In the genomic region with DNA sequence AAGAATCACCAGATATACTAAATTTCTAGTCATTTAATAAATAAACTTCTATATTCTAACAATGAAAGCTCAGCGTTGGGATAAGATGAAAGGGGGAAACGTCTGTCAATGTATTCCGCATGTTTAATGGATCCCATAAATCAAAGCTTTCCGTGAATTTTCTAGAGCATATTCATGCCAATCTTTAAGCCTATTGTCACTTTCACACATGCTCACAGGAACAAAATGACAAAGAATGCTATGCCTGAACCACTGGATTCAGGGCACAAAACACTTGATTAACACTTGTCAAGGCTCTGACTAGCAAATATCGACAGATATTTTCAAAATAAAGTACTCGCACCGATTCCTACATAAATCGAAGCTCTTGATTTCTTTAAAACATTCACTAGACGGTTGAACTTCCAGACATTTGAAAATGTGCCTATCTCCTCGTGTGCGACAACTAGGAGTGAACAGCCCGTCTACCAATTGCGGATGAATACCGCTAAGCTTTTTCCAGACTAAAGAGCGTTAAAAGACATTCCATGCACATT, we compare ENCODE assay signal across 8 cellular contexts. TPM values are rescaled to one million over a fixed set of nuclear protein-coding genes. Genes with fewer than 3 reads are reported as not detected.
A peak's percentile ranks its signal among the peaks of the same experiment; 100 is the strongest.
DNase-seq lines count a peak whose midpoint lies in the region; ATAC-seq and TF ChIP-seq lines count a peak whose summit lies in the region.

No MANE protein-coding gene starts in this region.

- no peaks in the 10 kb centered on the region for H3K27me3 Mint-ChIP-seq in stimulated activated memory B cell treated with anti-CD40 and anti-IgM and Interleukin-4, amounts not matched to agents 10 μg/mL and 1 μg/mL and 100 μg/mL, for 72 hours

- H3K9me3 Mint-ChIP-seq in stimulated activated memory B cell treated with anti-CD40 and anti-IgM and Interleukin-4, amounts not matched to agents 10 μg/mL and 1 μg/mL and 100 μg/mL, for 72 hours: no peaks in the 10 kb centered on the region

- H3K27me3 ChIP-seq in AG04450 (ENCODE audit: control insufficient read depth, insufficient read depth, low read length): no peaks in the 10 kb centered on the region
- H3K27me3 ChIP-seq in HCT116 (ENCODE audit: insufficient read depth, low read length): no peaks in the 10 kb centered on the region
- no peaks in the 10 kb centered on the region for H3K27me3 ChIP-seq in iPS DF 6.9 (ENCODE audit: control insufficient read depth, insufficient read depth, low read length)

- peaks cover 67% of the 10 kb centered on the region for H3K4me1 Mint-ChIP-seq in stimulated activated memory B cell treated with anti-CD40 and anti-IgM and Interleukin-4, amounts not matched to agents 10 μg/mL and 1 μg/mL and 100 μg/mL, for 72 hours

- peak overlapping the region; percentile 100 for H3K27ac Mint-ChIP-seq in stimulated activated memory B cell treated with anti-CD40 and anti-IgM and Interleukin-4, amounts not matched to agents 10 μg/mL and 1 μg/mL and 100 μg/mL, for 72 hours

- peaks cover 61% of the 10 kb centered on the region for H3K79me2 ChIP-seq in HCT116 (ENCODE audit: insufficient read depth, low read length)

- no peaks in the 10 kb centered on the region for H3K36me3 ChIP-seq in HCT116 (ENCODE audit: control insufficient read depth in 1 of 2, insufficient read depth in 2 of 2, low read length in 2 of 2)
- H3K36me3 ChIP-seq in iPS DF 6.9 (ENCODE audit: control insufficient read depth, insufficient read depth, low read length): no peaks in the 10 kb centered on the region

- RAD21 ChIA-PET in HCT116 (lab: Charles Lee; ENCODE audit: low non-redundant PET in 1 of 2, low total read pairs in 2 of 2, uncharacterized antibody in 2 of 2, unreplicated experiment in 2 of 2): no interaction called here

- no peaks in the 10 kb centered on the region for H3K9me3 ChIP-seq in AG04450 (ENCODE audit: control insufficient read depth, insufficient read depth, low read length)
- no peaks in the 10 kb centered on the region for H3K9me3 ChIP-seq in HCT116 (ENCODE audit: control insufficient read depth in 1 of 2, insufficient read depth in 1 of 2, low read depth in 1 of 2, low read length in 2 of 2)
- no peaks in the 10 kb centered on the region for H3K9me3 ChIP-seq in iPS DF 6.9 (ENCODE audit: control insufficient read depth, insufficient read depth, low read length)

- peaks cover 9% of the 10 kb centered on the region for H3K36me3 Mint-ChIP-seq in stimulated activated memory B cell treated with anti-CD40 and anti-IgM and Interleukin-4, amounts not matched to agents 10 μg/mL and 1 μg/mL and 100 μg/mL, for 72 hours

- DNase-seq in AG04450 (ENCODE audit: low read depth, low spot score): no peak
- DNase-seq in HCT116 (ENCODE audit: low read depth, low spot score): no peak
- no peak for DNase-seq in iPS DF 6.9 (ENCODE audit: low read depth, low spot score)
- DNase-seq in stimulated activated naive CD4-positive, alpha-beta T cell treated with Interleukin-2 at 50 U/mL for 16 hours (lab: John Stamatoyannopoulos, UW): no peak
- DNase-seq in stimulated activated CD8-positive, alpha-beta memory T cell treated with anti-CD3 and anti-CD28 coated beads, Interleukin-4, amount 100 ng/mL, for 48 hours: no peak

- H3K9me2 ChIP-seq in HCT116 (ENCODE audit: insufficient read depth): no peaks in the 10 kb centered on the region

- no peak for TF ChIP-seq RAD21 in HCT116 (IDR thresholded peaks at IDR 0.05; ENCODE audit: low read depth)

- no peak for TF ChIP-seq POLR2A in HCT116 (IDR thresholded peaks at IDR 0.05; ENCODE audit: borderline replicate concordance, extremely low read depth, insufficient read depth, insufficient read length)

- intact Hi-C loops in HCT116 (cut with micrococcal nuclease): loop anchor here (2.0 kb wide), 1 partner anchor 258 kb away; no protein-coding TSS in a partner anchor

- H4K20me1 ChIP-seq in HCT116 (ENCODE audit: insufficient read depth): peaks cover 4% of the 10 kb centered on the region; the same call in 1 of the 2 replicates

- no CpG with 5 or more reads among the region's 15 CpGs for WGBS in iPS DF 6.9 (ENCODE audit: insufficient coverage, insufficient read length)

- H3K27ac ChIP-seq in AG04450 (ENCODE audit: low read depth, low read length) (peak overlapping the region; percentile 88), HCT116 (ENCODE audit: low read depth, low read length) (no peak overlapping the region; the same call in 1 of the 2 replicates), VCaP (peak overlapping the region; percentile 98), iPS DF 6.9 (ENCODE audit: low read length) (no peak overlapping the region)

- ATAC-seq in HCT116: no peak
- ATAC-seq in stimulated activated memory B cell treated with anti-CD40 and anti-IgM and Interleukin-4, amounts not matched to agents 10 μg/mL and 1 μg/mL and 100 μg/mL, for 72 hours: no peak
- no peak for ATAC-seq in HG03354 (IDR thresholded peaks at IDR 0.05; ENCODE audit: poor library complexity, severe bottlenecking, unreplicated experiment)

- CTCF ChIA-PET in AG04450 (lab: Charles Lee): interaction anchor here (0.9 to 1.7 kb wide), 8 partner anchors 9 to 275 kb away, joined by 3 to 10 read pairs (median 4); a partner anchor contains a TSS
- CTCF ChIA-PET in HCT116 (lab: Charles Lee): interaction anchor here (0.7 to 1.5 kb wide), 2 partner anchors 230 to 257 kb away, joined by 3 to 6 read pairs; a partner anchor contains a TSS

- peak overlapping the region; percentile 100 for H3K4me3 Mint-ChIP-seq in stimulated activated memory B cell treated with anti-CD40 and anti-IgM and Interleukin-4, amounts not matched to agents 10 μg/mL and 1 μg/mL and 100 μg/mL, for 72 hours

- POLR2A ChIA-PET in AG04450 (lab: Yijun Ruan, JAX): interaction anchor here (1.0 kb wide), 1 partner anchor 20 kb away, joined by 3 read pairs; no protein-coding TSS in a partner anchor
- POLR2A ChIA-PET in HCT116 (lab: Charles Lee): no interaction called here

- no peak overlapping the region for H2AFZ ChIP-seq in HCT116 (ENCODE audit: low read depth, low read length, poor library complexity, severe bottlenecking)

- no peak for TF ChIP-seq CTCF in AG04450 (IDR thresholded peaks at IDR 0.05; ENCODE audit: low read depth, low read length)
- TF ChIP-seq CTCF in HCT116 (IDR thresholded peaks at IDR 0.05 in 2 of 3, conservative IDR thresholded peaks at IDR 0.05 in 1 of 3; ENCODE audit: borderline replicate concordance in 1 of 3, insufficient read depth in 1 of 3, low read depth in 2 of 3, low read length in 2 of 3): no peak
- TF ChIP-seq CTCF in VCaP (conservative IDR thresholded peaks at IDR 0.05): no peak

- BruUV-seq in HCT116 (replicated peaks; lab: Mats Ljungman, UMichigan): TSS peak; percentile 46

- peak overlapping the region; percentile 82 for H3K4me3 ChIP-seq in AG04450 (ENCODE audit: low read depth, low read length)
- peak overlapping the region; percentile 87 to 94 for H3K4me3 ChIP-seq in HCT116 (replicated peaks in 1 of 2; ENCODE audit: low read depth in 1 of 2, low read length in 2 of 2)
- H3K4me3 ChIP-seq in iPS DF 6.9 (ENCODE audit: low read length): peak overlapping the region; percentile 84; the same call in 1 of the 2 replicates

- H3K9ac ChIP-seq in HCT116 (ENCODE audit: low read length): peak overlapping the region; percentile 89; the same call in 1 of the 2 replicates

- H3K4me2 ChIP-seq in HCT116 (ENCODE audit: low read length): peak overlapping the region; percentile 90

- peaks cover 4 to 19% of the 10 kb centered on the region in 2 experiments; a peak in 3 of 4 replicates for H3K4me1 ChIP-seq in HCT116 (ENCODE audit: control insufficient read depth in 1 of 2, insufficient read depth in 2 of 2, low read length in 2 of 2)
- H3K4me1 ChIP-seq in iPS DF 6.9 (ENCODE audit: control insufficient read depth, insufficient read depth, low read length): no peaks in the 10 kb centered on the region

TF ChIP-seq in HCT116, 20 proteins besides CTCF, POLR2A, EP300 and RAD21:
- TF ChIP-seq SIN3A (IDR thresholded peaks at IDR 0.05; ENCODE audit: low read depth) (no peak), YY1 (IDR thresholded peaks at IDR 0.05; ENCODE audit: extremely low read depth, insufficient replicate concordance, low read depth, low read length) (no peak), POLR2AphosphoS5 (IDR thresholded peaks at IDR 0.05; ENCODE audit: low read depth, low read length) (no peak)
- TF ChIP-seq, protein P1, sequence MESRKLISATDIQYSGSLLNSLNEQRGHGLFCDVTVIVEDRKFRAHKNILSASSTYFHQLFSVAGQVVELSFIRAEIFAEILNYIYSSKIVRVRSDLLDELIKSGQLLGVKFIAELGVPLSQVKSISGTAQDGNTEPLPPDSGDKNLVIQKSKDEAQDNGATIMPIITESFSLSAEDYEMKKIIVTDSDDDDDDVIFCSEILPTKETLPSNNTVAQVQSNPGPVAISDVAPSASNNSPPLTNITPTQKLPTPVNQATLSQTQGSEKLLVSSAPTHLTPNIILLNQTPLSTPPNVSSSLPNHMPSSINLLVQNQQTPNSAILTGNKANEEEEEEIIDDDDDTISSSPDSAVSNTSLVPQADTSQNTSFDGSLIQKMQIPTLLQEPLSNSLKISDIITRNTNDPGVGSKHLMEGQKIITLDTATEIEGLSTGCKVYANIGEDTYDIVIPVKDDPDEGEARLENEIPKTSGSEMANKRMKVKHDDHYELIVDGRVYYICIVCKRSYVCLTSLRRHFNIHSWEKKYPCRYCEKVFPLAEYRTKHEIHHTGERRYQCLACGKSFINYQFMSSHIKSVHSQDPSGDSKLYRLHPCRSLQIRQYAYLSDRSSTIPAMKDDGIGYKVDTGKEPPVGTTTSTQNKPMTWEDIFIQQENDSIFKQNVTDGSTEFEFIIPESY (IDR thresholded peaks at IDR 0.05; ENCODE audit: extremely low read depth, insufficient replicate concordance, low read length): no peak

RNA-seq across cellular contexts. Expression of a gene that starts 1.8 kb away (rescaled TPM):
- 22.2 and 28.3 TPM in 2 replicates for polyA plus RNA-seq in AG04450 (2011; rRNA removed)
- polyA minus RNA-seq in AG04450 (2011; rRNA and poly(A)+ RNA removed): 23.1 and 40.7 TPM in 2 replicates
- 57.7 TPM for total RNA-seq in HCT116 (2021; ENCODE audit: unreplicated experiment)
- 11.0 and 16.9 TPM in 2 replicates for polyA plus RNA-seq in HCT116 (2012)

Comparison
In these comparisons a context has a peak if more than half of its experiments do, and no peak if none do; other contexts are left out.
1. H3K27ac ChIP-seq: peak in AG04450 (single experiment) and VCaP (single experiment); none in HCT116 (single experiment) and iPS DF 6.9 (single experiment).
2. Peak in every context shown above with its lines, with median percentiles within 50 percentile points of each other: H3K4me3 ChIP-seq.